In the genomic region with DNA sequence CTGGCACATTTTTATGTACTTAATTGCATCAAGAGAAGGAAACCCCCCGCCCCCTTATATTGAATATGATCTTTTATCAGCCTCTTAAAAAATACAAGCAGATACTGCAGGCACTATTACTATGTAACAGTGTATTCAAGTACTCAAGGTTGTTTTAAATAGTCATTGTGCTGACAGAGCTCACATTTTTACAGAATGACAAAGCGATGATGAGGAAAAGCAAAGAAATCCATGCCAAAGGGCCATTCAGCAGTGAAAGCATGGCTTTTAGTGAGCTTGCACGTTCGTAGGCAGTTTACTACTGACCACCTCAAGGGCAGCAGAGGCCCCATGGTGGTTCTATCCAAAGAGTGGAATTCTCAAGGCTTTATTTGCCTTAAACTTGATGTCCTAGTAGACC, we compare ENCODE assay signal across 11 cellular contexts.
DNase-seq lines count a peak whose midpoint lies in the region; FAIRE-seq and TF ChIP-seq lines count a peak whose summit lies in the region.
"Had no signal": no experiment of that assay in that cellular context is flagged by ENCODE, and none has a peak within 500 bp of the region (broad histone marks: within the 10 kb centered on the region; RNA-seq: fewer than 3 reads in every experiment).

No MANE protein-coding gene starts in this region.

- TF ChIP-seq CTCF in fibroblast of mammary gland (conservative IDR thresholded peaks at IDR 0.05; ENCODE audit: control insufficient read depth, insufficient read depth, low read depth, low read length) = no peak

- no peak for TF ChIP-seq POLR2A in GM12891 (IDR thresholded peaks at IDR 0.05; ENCODE audit: low read depth, low read length)

- no peak overlapping the region for H3K4me3 ChIP-seq in fibroblast of mammary gland (ENCODE audit: control insufficient read depth, low read depth, low read length)

- FAIRE-seq in GM12891 (lab: Jason Lieb, UNC) = no peak

- DNase-seq in GM03348 (ENCODE audit: low spot score) = peak; percentile 4
- peak; percentile 39 for DNase-seq in RKO (ENCODE audit: low spot score)
- DNase-seq in fibroblast of mammary gland (ENCODE audit: low read depth) = peak; percentile 84
- DNase-seq in smooth muscle cell of the brain vasculature (ENCODE audit: low read depth, low spot score) = peak; percentile 26
- DNase-seq in GM12891 (ENCODE audit: insufficient read length, low spot score) = no peak
- DNase-seq in anterior cingulate cortex (lab: John Stamatoyannopoulos, UW) = no peak
- no peak for DNase-seq in activated CD4-positive, CD25-positive, alpha-beta regulatory T cell (lab: John Stamatoyannopoulos, UW)
- DNase-seq: activated T-cell treated with anti-CD3 and anti-CD28 coated beads, Interleukin-2, amount 50 U/mL, for 48 hours; caudate nucleus; NCI-H1105; SK-N-SH had no signal

TF ChIP-seq in GM12891, 5 proteins besides CTCF, POLR2A, EP300 and RAD21:
- no peak for TF ChIP-seq POU2F2 (IDR thresholded peaks at IDR 0.05; ENCODE audit: low read depth, low read length)
- no peak for TF ChIP-seq SPI1 (IDR thresholded peaks at IDR 0.05; ENCODE audit: low read depth, low read length)
- no peak for TF ChIP-seq TAF1 (IDR thresholded peaks at IDR 0.05; ENCODE audit: low read depth, low read length)
- TF ChIP-seq PAX5 (IDR thresholded peaks at IDR 0.05; ENCODE audit: insufficient read depth, low read length, severe bottlenecking) = no peak
- TF ChIP-seq POLR2AphosphoS5 (IDR thresholded peaks at IDR 0.05; ENCODE audit: low read depth, low read length) = no peak

Comparison
In these comparisons a context has a peak if more than half of its experiments do, and no peak if none do; other contexts are left out.
1. DNase-seq: peak in GM03348 (single experiment), RKO (single experiment), fibroblast of mammary gland (single experiment) and smooth muscle cell of the brain vasculature (single experiment); none in GM12891 (single experiment), anterior cingulate cortex (0 of 58) and activated CD4-positive, CD25-positive, alpha-beta regulatory T cell (0 of 4).